In the genomic region with DNA sequence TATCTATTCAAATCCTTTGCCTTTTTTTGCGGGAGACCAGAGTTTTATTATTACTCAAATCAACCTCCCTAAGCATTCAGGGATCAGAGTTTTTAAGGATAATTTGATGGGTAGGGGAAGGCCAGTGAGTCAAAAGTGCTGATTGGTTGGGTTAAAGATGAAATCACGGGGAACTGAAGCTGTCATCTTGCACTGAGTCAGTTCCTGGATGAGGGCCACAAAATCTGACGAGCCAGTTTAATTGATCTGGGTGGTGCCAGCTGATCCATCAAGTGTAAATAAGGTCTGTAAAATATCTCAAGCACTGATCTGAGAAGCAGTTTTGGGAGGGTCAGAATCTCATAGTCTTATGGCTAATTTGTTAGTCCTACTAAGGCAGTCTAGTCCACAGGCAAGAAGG, we compare ENCODE assay signal across 17 cellular contexts.
DNase-seq lines count a peak whose midpoint lies in the region; TF ChIP-seq lines count a peak whose summit lies in the region.
"Had no signal": no experiment of that assay in that cellular context is flagged by ENCODE, and none has a peak within 500 bp of the region (broad histone marks: within the 10 kb centered on the region; RNA-seq: fewer than 3 reads in every experiment).

No MANE protein-coding gene starts in this region.

- H3K9me3 ChIP-seq in MG63: no peaks in the 10 kb centered on the region
- H3K9me3 ChIP-seq in right atrium auricular region: no peaks in the 10 kb centered on the region
- H3K9me3 ChIP-seq: SJSA1 had no signal

- H3K36me3 ChIP-seq in MG63: no peaks in the 10 kb centered on the region
- H3K36me3 ChIP-seq in right atrium auricular region: no peaks in the 10 kb centered on the region
- H3K36me3 ChIP-seq: SJSA1 had no signal

- H3K4me1 ChIP-seq in right atrium auricular region: no peaks in the 10 kb centered on the region
- H3K4me1 ChIP-seq: SJSA1 had no signal

- TF ChIP-seq CTCF in epithelial cell of esophagus (IDR thresholded peaks at IDR 0.05; ENCODE audit: insufficient read depth, low read depth, low read length, missing control alignments) (no peak), GM10266 (IDR thresholded peaks at IDR 0.05; ENCODE audit: control insufficient read depth, insufficient read depth, low read depth, missing control alignments) (no peak), right atrium auricular region (IDR thresholded peaks at IDR 0.05) (no peak)

- no peak overlapping the region for H3K27ac ChIP-seq in right atrium auricular region
- H3K27ac ChIP-seq: SJSA1 had no signal

- H3K27me3 ChIP-seq in MG63: peaks cover 3% of the 10 kb centered on the region
- H3K27me3 ChIP-seq in right atrium auricular region: no peaks in the 10 kb centered on the region

- DNase-seq in EH (ENCODE audit: low read depth) (peak; percentile 25), MG63 (peak; percentile 4), epithelial cell of esophagus (ENCODE audit: low read depth) (peak; percentile 37), renal cortical epithelial cell (ENCODE audit: low read depth) (peak; percentile 5), GM10266 (ENCODE audit: extremely low spot score) (no peak), right atrium auricular region (ENCODE audit: low spot score) (no peak), NCI-H1930 (lab: John Stamatoyannopoulos, UW) (no peak)
- DNase-seq: COR-L47; NCI-H1092; NCI-H1694; NCI-H2107; NCI-H2227 treated with DMSO at 0.1 percent for 48 hours; NK-92 treated with Interleukin-12 subunit alpha and Interleukin-12 subunit beta, amount 100 ng/mL, for 24 hours; OCI-M1 had no signal

- H3K4me3 ChIP-seq in MG63 (no peak overlapping the region), epithelial cell of esophagus (ENCODE audit: low read length) (no peak overlapping the region), right atrium auricular region (no peak overlapping the region)
- H3K4me3 ChIP-seq: GM12878, K562, SJSA1 had no signal

Comparison
In these comparisons a context has a peak if more than half of its experiments do, and no peak if none do; other contexts are left out.
1. DNase-seq: peak in EH (single experiment), MG63 (single experiment), epithelial cell of esophagus (single experiment) and renal cortical epithelial cell (single experiment); none in GM10266 (single experiment), right atrium auricular region (single experiment) and NCI-H1930 (0 of 2).